ENCODE assay signal across 1 cellular context in genomic region chr1:6869002-6869380, GRCh38.
TF ChIP-seq lines count a peak whose summit lies in the region.

No MANE protein-coding gene starts in this region.

TF ChIP-seq in GM23338, 12 proteins besides CTCF, POLR2A, EP300 and RAD21:
- no peak for TF ChIP-seq ZNF462 (CRISPR knock-in tag; IDR thresholded peaks at IDR 0.05)
- TF ChIP-seq ZNF114 (CRISPR knock-in tag; IDR thresholded peaks at IDR 0.05) = no peak
- no peak for TF ChIP-seq POLR2AphosphoS5 (IDR thresholded peaks at IDR 0.05; ENCODE audit: low read depth)
- TF ChIP-seq EZH2phosphoT487 (IDR thresholded peaks at IDR 0.05; ENCODE audit: unreplicated experiment) = no peak
- TF ChIP-seq CREB1 (CRISPR knock-in tag; IDR thresholded peaks at IDR 0.05; ENCODE audit: low read depth) = no peak
- TF ChIP-seq REST (IDR thresholded peaks at IDR 0.05; ENCODE audit: unreplicated experiment) = no peak
- TF ChIP-seq ZNF331 (CRISPR knock-in tag; IDR thresholded peaks at IDR 0.05; ENCODE audit: low read depth) = no peak
- TF ChIP-seq EZH2 (IDR thresholded peaks at IDR 0.05; ENCODE audit: low read depth, unreplicated experiment) = no peak
